18 cellular contexts compared by ENCODE assay signal in the genomic region with DNA sequence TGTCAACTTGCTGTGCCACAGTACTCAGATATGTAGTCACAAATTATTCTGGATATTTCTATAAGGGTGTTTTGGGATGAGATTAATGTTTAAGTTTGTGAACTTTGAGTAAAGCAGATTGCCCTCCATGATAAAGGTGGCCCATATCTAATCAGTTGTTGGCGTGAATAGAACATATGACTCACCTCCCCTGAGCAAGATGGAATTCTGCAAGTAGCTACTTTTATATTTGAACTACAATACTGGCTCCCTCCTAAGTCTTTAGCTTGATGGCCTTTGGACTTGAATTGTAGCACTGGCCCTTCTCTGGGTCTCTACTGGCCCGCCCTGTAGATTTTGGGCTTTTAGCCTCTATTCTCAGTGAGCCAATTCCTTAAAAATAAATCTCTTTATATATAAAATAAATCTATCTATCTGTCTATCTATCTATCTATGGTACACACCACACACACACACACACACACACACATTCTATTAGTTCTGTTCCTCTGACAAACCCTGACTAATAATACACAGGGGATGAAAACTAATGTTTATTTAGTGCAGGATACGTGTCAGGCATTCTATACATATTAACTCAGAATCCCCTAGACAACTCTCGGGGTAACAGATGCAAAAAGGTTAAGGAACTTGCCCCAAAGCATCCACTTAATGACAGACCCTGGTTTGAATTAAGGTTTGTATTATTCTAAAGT. TPM values are rescaled to one million over a fixed set of nuclear protein-coding genes. Genes with fewer than 3 reads are reported as not detected.
A peak's percentile ranks its signal among the peaks of the same experiment; 100 is the strongest.
DNase-seq lines count a peak whose midpoint lies in the region; ATAC-seq and TF ChIP-seq lines count a peak whose summit lies in the region.
"Had no signal": no experiment of that assay in that cellular context is flagged by ENCODE, and none has a peak within 500 bp of the region (broad histone marks: within the 10 kb centered on the region; RNA-seq: fewer than 3 reads in every experiment).

No MANE protein-coding gene starts in this region.

- no peak overlapping the region for H4K8ac ChIP-seq in neuronal stem cell (ENCODE audit: low read depth, low read length)

- no peak overlapping the region for H3K4ac ChIP-seq in neuronal stem cell (ENCODE audit: low read length)

- TF ChIP-seq CTCF in RWPE2 (IDR thresholded peaks at IDR 0.05; ENCODE audit: poor library complexity, severe bottlenecking) (no peak), fibroblast of mammary gland (conservative IDR thresholded peaks at IDR 0.05; ENCODE audit: control insufficient read depth, insufficient read depth, low read depth, low read length) (no peak)

- no peak for DNase-seq in RWPE2 (ENCODE audit: low spot score)
- DNase-seq in fibroblast of mammary gland (ENCODE audit: low read depth), result peak; percentile 90
- DNase-seq in skeletal muscle cell (ENCODE audit: low read depth), result peak; percentile 78
- DNase-seq in cardiac septum (ENCODE audit: low spot score), result no peak
- DNase-seq in neuronal stem cell (ENCODE audit: low spot score), result no peak
- DNase-seq: activated naive CD4-positive, alpha-beta T cell; caudate nucleus; DMS153; endodermal cell; glutamatergic neuron; KG1; NCI-H1436; NCI-H510A had no signal

- H3K36me3 ChIP-seq in RWPE2 (ENCODE audit: low read depth), result no peaks in the 10 kb centered on the region
- H3K36me3 ChIP-seq in neuronal stem cell (replicated peaks in 1 of 2; ENCODE audit: control insufficient read depth in 2 of 2, insufficient read depth in 2 of 2, low read length in 2 of 2), result no peaks in the 10 kb centered on the region
- H3K36me3 ChIP-seq: BLaER1 had no signal

- no peak overlapping the region for H3K14ac ChIP-seq in neuronal stem cell (ENCODE audit: low read length)

- no CpG with 5 or more reads among the region's 4 CpGs for WGBS in neuronal stem cell (ENCODE audit: extremely low coverage in 2 of 2, insufficient read length in 2 of 2, insufficient replicate concordance in 1 of 2), 2 donors

- H3K27me3 ChIP-seq in RWPE2 (ENCODE audit: insufficient read depth, poor library complexity, severe bottlenecking) (no peaks in the 10 kb centered on the region), neuronal stem cell (ENCODE audit: control insufficient read depth in 3 of 3, insufficient read depth in 3 of 3, low read depth in 1 of 3, low read length in 3 of 3) (no peaks in the 10 kb centered on the region)
- H3K27me3 ChIP-seq: BLaER1 had no signal

- peaks cover 58% of the 10 kb centered on the region for H3K4me1 ChIP-seq in RWPE2 (ENCODE audit: insufficient read depth, poor library complexity, severe bottlenecking)
- peaks cover 0 to 1% of the 10 kb centered on the region in 2 donors for H3K4me1 ChIP-seq in neuronal stem cell (ENCODE audit: control insufficient read depth in 2 of 2, insufficient read depth in 1 of 2, low read depth in 1 of 2, low read length in 2 of 2)
- H3K4me1 ChIP-seq: BLaER1 had no signal

- H2BK5ac ChIP-seq in neuronal stem cell (ENCODE audit: low read length), result no peak overlapping the region

- H2BK120ac ChIP-seq in neuronal stem cell (ENCODE audit: low read depth, low read length), result no peak overlapping the region

- ATAC-seq in GM18907 (IDR thresholded peaks at IDR 0.05; ENCODE audit: unreplicated experiment), result peak; percentile 32
- ATAC-seq in RWPE2 (ENCODE audit: low read depth), result peak; percentile 65
- ATAC-seq in GM21528 (IDR thresholded peaks at IDR 0.05; ENCODE audit: low FRiP score, unreplicated experiment), result no peak

- no peak overlapping the region for H2BK15ac ChIP-seq in neuronal stem cell (ENCODE audit: low read length)

- H3K27ac ChIP-seq in RWPE2 (ENCODE audit: poor library complexity, severe bottlenecking), result peak overlapping the region; percentile 95
- H3K27ac ChIP-seq in neuronal stem cell (replicated peaks; ENCODE audit: low read length), result no peak overlapping the region
- H3K27ac ChIP-seq: BLaER1 had no signal

- H3K9me3 ChIP-seq in RWPE2 (ENCODE audit: severe bottlenecking) (no peaks in the 10 kb centered on the region), neuronal stem cell (replicated peaks in 1 of 2; ENCODE audit: control insufficient read depth in 2 of 2, insufficient read depth in 1 of 2, low read depth in 1 of 2, low read length in 2 of 2) (peaks cover 0 to 1% of the 10 kb centered on the region in 2 donors)
- H3K9me3 ChIP-seq: BLaER1 had no signal

- H2BK12ac ChIP-seq in neuronal stem cell (ENCODE audit: low read length), result no peak overlapping the region

- no peak overlapping the region for H3K18ac ChIP-seq in neuronal stem cell (ENCODE audit: low read length)

- H3K4me3 ChIP-seq in RWPE2 (ENCODE audit: severe bottlenecking), result no peak overlapping the region
- no peak overlapping the region for H3K4me3 ChIP-seq in fibroblast of mammary gland (ENCODE audit: control insufficient read depth, low read depth, low read length)
- no peak overlapping the region for H3K4me3 ChIP-seq in skeletal muscle cell (ENCODE audit: low read depth, low read length)
- H3K4me3 ChIP-seq in neuronal stem cell (ENCODE audit: low read length in 2 of 2), result no peak overlapping the region
- H3K4me3 ChIP-seq: BLaER1 had no signal

- no peaks in the 10 kb centered on the region for H3K79me1 ChIP-seq in neuronal stem cell (ENCODE audit: low read depth, low read length)

- intact Hi-C loops in cardiac septum (cut with DNase I), result no loop called here

- H2AFZ ChIP-seq in neuronal stem cell (ENCODE audit: low read length), result no peak overlapping the region

- H4K91ac ChIP-seq in neuronal stem cell (ENCODE audit: low read depth, low read length, poor library complexity), result no peak overlapping the region

- no peak overlapping the region for H3K9ac ChIP-seq in neuronal stem cell (ENCODE audit: low read depth, low read length, poor library complexity)
- H3K9ac ChIP-seq: BLaER1 had no signal

- H3K4me2 ChIP-seq in neuronal stem cell (ENCODE audit: insufficient read depth, low read length, poor library complexity, severe bottlenecking), result no peak overlapping the region
- H3K4me2 ChIP-seq: BLaER1 had no signal

- no peak overlapping the region for H2AK5ac ChIP-seq in neuronal stem cell (ENCODE audit: low read depth, low read length)

- H3K23ac ChIP-seq in neuronal stem cell (ENCODE audit: low read depth, low read length, poor library complexity), result no peak overlapping the region

RNA-seq across cellular contexts. Expression of a gene that starts 37.9 kb away (rescaled TPM):
- total RNA-seq in cardiac septum, result not detected
- polyA plus RNA-seq in neuronal stem cell (2013, experiment 1 of 2), result not detected
- not detected for polyA plus RNA-seq in neuronal stem cell (2013, experiment 2 of 2)
- total RNA-seq: endodermal cell, H4, ureter had no signal

Comparison
In these comparisons a context has a peak if more than half of its experiments do, and no peak if none do; other contexts are left out.
1. DNase-seq: peak in fibroblast of mammary gland (single experiment) and skeletal muscle cell (single experiment); none in RWPE2 (single experiment), cardiac septum (single experiment) and neuronal stem cell (single experiment).